Comparison of ENCODE assay signal across 15 cellular contexts in the genomic region with DNA sequence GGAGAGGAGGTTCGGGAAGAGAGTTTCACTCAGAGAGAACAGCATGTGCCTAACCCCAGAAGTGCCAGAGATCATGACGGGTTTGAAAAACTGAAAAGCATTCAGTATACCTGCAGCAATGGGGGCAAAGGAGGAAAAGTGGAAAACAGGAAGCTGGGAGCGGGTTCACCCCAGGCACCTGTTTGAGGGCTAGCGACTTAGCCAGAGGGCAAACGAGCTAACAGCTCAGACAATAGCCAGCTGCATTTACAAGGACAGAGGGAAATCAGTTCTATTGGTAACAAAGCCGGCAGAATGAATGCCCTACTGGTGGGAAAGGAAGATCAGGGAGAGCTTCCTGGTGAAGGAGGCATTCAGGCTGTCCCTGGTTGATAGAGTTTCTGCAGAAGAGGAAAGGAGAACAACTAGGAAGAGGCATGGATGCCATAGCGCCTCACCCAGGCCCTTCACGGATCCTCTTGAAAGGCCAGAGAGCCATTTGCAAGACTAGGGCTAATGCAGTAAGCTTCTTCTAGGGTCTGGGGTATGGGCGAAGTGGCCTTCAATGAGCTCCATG.
DNase-seq lines count a peak whose midpoint lies in the region; ATAC-seq and TF ChIP-seq lines count a peak whose summit lies in the region.
"Had no signal": no experiment of that assay in that cellular context is flagged by ENCODE, and none has a peak within 500 bp of the region (broad histone marks: within the 10 kb centered on the region; RNA-seq: fewer than 3 reads in every experiment).

No MANE protein-coding gene starts in this region.

- H3K4me2 ChIP-seq in hepatocyte, result no peak overlapping the region

- H3K27ac ChIP-seq in hepatocyte (no peak overlapping the region), RWPE1 (no peak overlapping the region)

- WGBS in hepatocyte (ENCODE audit: low lambda C conversion rate, missing lambda C conversion rate), result 72% methylated on average over 9 of the region's 9 CpGs

- H3K4me1 ChIP-seq in NT2/D1 (ENCODE audit: insufficient read depth, insufficient read length) (peaks cover 4% of the 10 kb centered on the region), hepatocyte (ENCODE audit: insufficient read depth) (peaks cover 4% of the 10 kb centered on the region)

- peaks cover 3% of the 10 kb centered on the region; the same call in 1 of the 2 replicates for H3K9me3 ChIP-seq in NT2/D1 (ENCODE audit: insufficient read depth, low read length)
- no peaks in the 10 kb centered on the region for H3K9me3 ChIP-seq in hepatocyte (ENCODE audit: low read depth)
- H3K9me3 ChIP-seq: BLaER1 treated with 17β-estradiol and CSF1 and Interleukin-3, amounts not matched to agents 10 nM and 100 nM had no signal

- H3K36me3 ChIP-seq in NT2/D1 (ENCODE audit: insufficient read depth, insufficient read length, low read length), result no peaks in the 10 kb centered on the region
- H3K36me3 ChIP-seq in hepatocyte (replicated peaks; ENCODE audit: insufficient read depth, low read depth), result no peaks in the 10 kb centered on the region
- H3K36me3 ChIP-seq: BLaER1 treated with 17β-estradiol and CSF1 and Interleukin-3, amounts not matched to agents 10 nM and 100 nM had no signal

- ATAC-seq in GM19463 (IDR thresholded peaks at IDR 0.05; ENCODE audit: unreplicated experiment), result no peak

- POLR2A ChIA-PET in RWPE1 (lab: Yijun Ruan, JAX; ENCODE audit: low non-redundant PET), result interaction anchor here (0.6 kb wide), 1 partner anchor 423 kb away, joined by 3 read pairs; no protein-coding TSS in a partner anchor

- no peaks in the 10 kb centered on the region for H3K9me2 ChIP-seq in hepatocyte (replicated peaks; ENCODE audit: insufficient read depth)

- TF ChIP-seq CTCF in hepatocyte (IDR thresholded peaks at IDR 0.05; ENCODE audit: poor library complexity) (no peak), RWPE1 (conservative IDR thresholded peaks at IDR 0.05; ENCODE audit: low read depth) (no peak)

- H3K79me2 ChIP-seq in hepatocyte, result no peaks in the 10 kb centered on the region

- peak in 2 of 3 experiments; percentile 9 to 40 for DNase-seq in NCI-H1417 (lab: John Stamatoyannopoulos, UW)
- DNase-seq in NCI-H1417 treated with DMSO at 0.1 percent for 48 hours (lab: John Stamatoyannopoulos, UW), result no peak
- DNase-seq in NT2/D1 (ENCODE audit: low read depth, low spot score), result peak; percentile 52
- peak; percentile 22 for DNase-seq in iPS-NIHi11 (ENCODE audit: low spot score)
- no peak for DNase-seq in NCI-H1694 (lab: John Stamatoyannopoulos, UW)
- DNase-seq in hepatocyte (ENCODE audit: low spot score), result no peak
- no peak for DNase-seq in RWPE1 (ENCODE audit: low spot score)
- DNase-seq: 8988T, DMS 273 treated with DMSO at 0.1 percent for 48 hours, KG1, NCI-H1092, NCI-H345, NCI-H82 had no signal

- no peaks in the 10 kb centered on the region for H4K20me1 ChIP-seq in hepatocyte (ENCODE audit: insufficient read depth, poor library complexity, severe bottlenecking)

- H3K27me3 ChIP-seq in NT2/D1 (ENCODE audit: insufficient read depth, insufficient read length) (peaks cover 16% of the 10 kb centered on the region), hepatocyte (peaks cover 20% of the 10 kb centered on the region)

- H2AFZ ChIP-seq in hepatocyte, result no peak overlapping the region

- CTCF ChIA-PET in RWPE1 (lab: Yijun Ruan, JAX), result interaction anchor here (0.6 to 1.0 kb wide), 2 partner anchors 18 to 157 kb away, joined by 4 to 6 read pairs; no protein-coding TSS in a partner anchor

- no peak overlapping the region for H3K9ac ChIP-seq in NT2/D1 (ENCODE audit: insufficient read length, low read depth)

- H3K4me3 ChIP-seq in NT2/D1 (ENCODE audit: insufficient read length, low read depth) (no peak overlapping the region), hepatocyte (no peak overlapping the region)

Comparison
In these comparisons a context has a peak if more than half of its experiments do, and no peak if none do; other contexts are left out.
1. DNase-seq: peak in NCI-H1417 (2 of 3), NT2/D1 (single experiment) and iPS-NIHi11 (single experiment); none in NCI-H1417 treated with DMSO at 0.1 percent for 48 hours (single experiment), NCI-H1694 (single experiment), hepatocyte (single experiment) and RWPE1 (single experiment).